1 cellular context compared by ENCODE assay signal in the genomic region with DNA sequence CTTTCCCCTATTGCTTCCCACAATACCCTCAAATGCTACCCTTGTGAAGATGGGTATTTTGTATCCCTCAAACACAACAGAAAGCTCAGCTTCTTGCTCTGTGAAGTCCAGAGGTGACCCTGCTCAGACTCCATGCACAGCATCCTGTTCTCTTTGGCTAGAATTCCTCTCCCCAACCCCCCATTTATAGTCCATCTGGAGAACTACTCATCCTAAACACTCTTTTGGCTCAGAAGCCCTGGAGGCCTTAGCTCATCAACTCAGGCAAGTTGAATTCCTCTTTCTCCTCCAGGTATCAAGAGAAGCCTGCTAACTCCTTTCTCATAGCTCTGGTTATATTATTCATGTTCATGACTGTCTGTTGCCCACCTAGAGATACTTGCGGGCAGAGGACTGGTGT.
TF ChIP-seq lines count a peak whose summit lies in the region.

No MANE protein-coding gene starts in this region.

TF ChIP-seq in HepG2, 621 proteins besides CTCF, POLR2A, EP300 and RAD21 (continued from another document):
- TF ChIP-seq ZNF574 (CRISPR knock-in tag; IDR thresholded peaks at IDR 0.05) = no peak
- TF ChIP-seq NFIC (IDR thresholded peaks at IDR 0.05; ENCODE audit: low read length) = no peak
- TF ChIP-seq ZNF20 (CRISPR knock-in tag; IDR thresholded peaks at IDR 0.05) = no peak
- TF ChIP-seq FIP1L1 (IDR thresholded peaks at IDR 0.05; ENCODE audit: borderline replicate concordance, insufficient read depth, low read depth, low read length) = no peak
- no peak for TF ChIP-seq GZF1 (CRISPR knock-in tag; IDR thresholded peaks at IDR 0.05)
- TF ChIP-seq BHLHE40 (IDR thresholded peaks at IDR 0.05; ENCODE audit: low read length) = no peak
- no peak for TF ChIP-seq ZNF780A (CRISPR knock-in tag; IDR thresholded peaks at IDR 0.05)
